In the genomic region with DNA sequence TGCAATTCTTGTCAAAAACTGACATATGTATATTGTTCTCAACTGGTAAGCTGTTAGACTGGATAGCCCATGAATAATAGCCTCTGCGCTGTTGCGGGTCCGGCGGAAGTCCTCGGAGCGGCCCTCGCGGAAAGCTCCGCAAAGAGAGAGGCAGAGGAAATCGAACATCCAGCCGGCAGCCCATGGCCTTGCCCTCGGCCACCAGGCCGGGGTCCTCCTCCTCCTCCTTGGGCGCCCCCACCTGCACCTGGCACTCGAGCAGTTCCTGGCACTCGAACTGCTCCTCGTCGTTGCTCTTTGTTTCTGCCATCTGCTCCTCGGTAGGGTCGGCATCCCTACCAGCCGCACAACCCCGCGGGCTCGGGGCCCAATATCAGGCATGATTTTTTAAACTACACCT, we compare ENCODE assay signal across 17 cellular contexts.
A peak's percentile ranks its signal among the peaks of the same experiment; 100 is the strongest.
DNase-seq lines count a peak whose midpoint lies in the region; ATAC-seq, FAIRE-seq and TF ChIP-seq lines count a peak whose summit lies in the region.
"Had no signal": no experiment of that assay in that cellular context is flagged by ENCODE, and none has a peak within 500 bp of the region (broad histone marks: within the 10 kb centered on the region; RNA-seq: fewer than 3 reads in every experiment).

No MANE protein-coding gene starts in this region.

- no peaks in the 10 kb centered on the region for H4K20me1 ChIP-seq in H9 (ENCODE audit: control insufficient read depth, insufficient read depth, insufficient read length)
- H4K20me1 ChIP-seq: BLaER1 treated with 17β-estradiol and CSF1 and Interleukin-3, amounts not matched to agents 10 nM and 100 nM had no signal

- H3K4me3 Mint-ChIP-seq in H9 (no peak overlapping the region), WTC11 (no peak overlapping the region)
- H3K4me3 Mint-ChIP-seq: CD4-positive, CD25-positive, alpha-beta regulatory T cell had no signal

- no peaks in the 10 kb centered on the region for H3K27me3 Mint-ChIP-seq in H9 (ENCODE audit: low read depth)
- no peaks in the 10 kb centered on the region for H3K27me3 Mint-ChIP-seq in WTC11 (ENCODE audit: low read depth)
- H3K27me3 Mint-ChIP-seq: CD4-positive, CD25-positive, alpha-beta regulatory T cell had no signal

- no peak overlapping the region for H3K14ac ChIP-seq in H9 (ENCODE audit: insufficient read depth, low read length)

- H3K27me3 ChIP-seq in H9 (ENCODE audit: insufficient read depth, low read length), result no peaks in the 10 kb centered on the region
- H3K27me3 ChIP-seq: BLaER1 treated with 17β-estradiol and CSF1 and Interleukin-3, amounts not matched to agents 10 nM and 100 nM had no signal

- H2BK12ac ChIP-seq in H9 (ENCODE audit: insufficient read length, low read depth, low read length), result no peak overlapping the region

- WGBS in H9 (ENCODE audit: extremely low coverage, insufficient read length, low lambda C conversion rate), result no CpG with 5 or more reads among the region's 24 CpGs

- H3K9ac ChIP-seq in H9 (ENCODE audit: extremely low read depth, insufficient read length, low read length) (no peak overlapping the region), kidney (ENCODE audit: low read length in 2 of 2) (no peak overlapping the region)
- H3K9ac ChIP-seq: BLaER1 treated with 17β-estradiol and CSF1 and Interleukin-3, amounts not matched to agents 10 nM and 100 nM had no signal

- H3K36me3 ChIP-seq in kidney (ENCODE audit: control insufficient read depth in 1 of 2, insufficient read depth in 2 of 2, low read length in 2 of 2), result no peaks in the 10 kb centered on the region
- H3K36me3 ChIP-seq: BLaER1 treated with 17β-estradiol and CSF1 and Interleukin-3, amounts not matched to agents 10 nM and 100 nM had no signal

- H3K4me1 ChIP-seq in H9 (ENCODE audit: insufficient read depth, low read length) (no peaks in the 10 kb centered on the region), kidney (ENCODE audit: control insufficient read depth in 1 of 2, insufficient read depth in 1 of 2, low read depth in 1 of 2, low read length in 2 of 2) (no peaks in the 10 kb centered on the region)
- H3K4me1 ChIP-seq: BLaER1 treated with 17β-estradiol and CSF1 and Interleukin-3, amounts not matched to agents 10 nM and 100 nM had no signal

- intact Hi-C loops in kidney (cut with DNase I), result no loop called here

- no peaks in the 10 kb centered on the region for H3K79me1 ChIP-seq in H9 (ENCODE audit: insufficient read depth, low read depth, low read length, poor library complexity, severe bottlenecking)

- no peak overlapping the region for H2BK5ac ChIP-seq in H9 (ENCODE audit: insufficient read length, low read length)

- H3K27ac ChIP-seq in H9 (ENCODE audit: insufficient read length, low read depth, low read length), result no peak overlapping the region
- H3K27ac ChIP-seq in kidney (ENCODE audit: low read depth in 2 of 2, low read length in 2 of 2), result no peak overlapping the region
- H3K27ac ChIP-seq: BLaER1 treated with 17β-estradiol and CSF1 and Interleukin-3, amounts not matched to agents 10 nM and 100 nM had no signal

- H3K4me2 ChIP-seq in H9 (ENCODE audit: insufficient read depth, insufficient read length, low read length), result no peak overlapping the region
- H3K4me2 ChIP-seq: BLaER1 treated with 17β-estradiol and CSF1 and Interleukin-3, amounts not matched to agents 10 nM and 100 nM had no signal

- no peak overlapping the region for H3K56ac ChIP-seq in H9 (ENCODE audit: insufficient read length, low read depth, low read length)

- no peak overlapping the region for H4K5ac ChIP-seq in H9 (ENCODE audit: insufficient read length, low read depth, low read length)

- H3K23me2 ChIP-seq in H9 (ENCODE audit: insufficient read length, low read depth, low read length, poor library complexity, severe bottlenecking), result no peaks in the 10 kb centered on the region

- H3K4me3 ChIP-seq in kidney (ENCODE audit: low read length in 2 of 2), result no peak overlapping the region
- H3K4me3 ChIP-seq: BLaER1 treated with 17β-estradiol and CSF1 and Interleukin-3, amounts not matched to agents 10 nM and 100 nM had no signal

- H3K18ac ChIP-seq in H9 (ENCODE audit: insufficient read length, low read depth, low read length), result no peak overlapping the region

- H3K36me3 Mint-ChIP-seq in H9 (ENCODE audit: insufficient read depth in 1 of 3, low read depth in 3 of 3), result no peaks in the 10 kb centered on the region
- no peaks in the 10 kb centered on the region for H3K36me3 Mint-ChIP-seq in WTC11
- H3K36me3 Mint-ChIP-seq: CD4-positive, CD25-positive, alpha-beta regulatory T cell had no signal

- H3K4me1 Mint-ChIP-seq in H9 (no peaks in the 10 kb centered on the region), WTC11 (no peaks in the 10 kb centered on the region)
- H3K4me1 Mint-ChIP-seq: CD4-positive, CD25-positive, alpha-beta regulatory T cell had no signal

- DNase-seq in Daoy (ENCODE audit: low read depth), result peak; percentile 10
- DNase-seq in H9, result peak; percentile 31
- DNase-seq in WTC11 (ENCODE audit: low spot score), result peak; percentile 14
- peak; percentile 68 for DNase-seq in kidney
- DNase-seq in GM19239 (ENCODE audit: insufficient read length, low spot score), result no peak
- DNase-seq in activated CD4-positive, alpha-beta T cell treated with anti-CD3 and anti-CD28 coated beads, Interleukin-2, amount 50 U/mL, for 1 hour, result no peak
- DNase-seq: ACHN; CD4-positive, CD25-positive, alpha-beta regulatory T cell; DMS79; EL; GOT3; IMR-90; KBM-7 had no signal

- H3K27ac Mint-ChIP-seq in H9, result no peak overlapping the region
- no peak overlapping the region for H3K27ac Mint-ChIP-seq in WTC11
- H3K27ac Mint-ChIP-seq: CD4-positive, CD25-positive, alpha-beta regulatory T cell had no signal

- no peak overlapping the region for H3T11ph ChIP-seq in H9 (ENCODE audit: low read length)

- no peak overlapping the region for H4K8ac ChIP-seq in H9 (replicated peaks; ENCODE audit: insufficient read length, low read depth, low read length)

- H2BK15ac ChIP-seq in H9 (ENCODE audit: low read depth, low read length), result no peak overlapping the region

- H2BK120ac ChIP-seq in H9 (ENCODE audit: low read depth, low read length, poor library complexity, severe bottlenecking), result no peak overlapping the region

- TF ChIP-seq CTCF in H9 (conservative IDR thresholded peaks at IDR 0.05) (no peak), WTC11 (IDR thresholded peaks at IDR 0.05) (no peak), kidney (IDR thresholded peaks at IDR 0.05; ENCODE audit: borderline replicate concordance, extremely low read depth, insufficient read depth) (no peak)

- H2AK5ac ChIP-seq in H9 (ENCODE audit: insufficient read length, low read length), result no peak overlapping the region

- CTCF ChIA-PET in WTC11 (lab: Charles Lee), result no interaction called here

- H3K79me2 ChIP-seq in H9 (ENCODE audit: insufficient read depth, low read length), result no peaks in the 10 kb centered on the region

- H2BK20ac ChIP-seq in H9 (ENCODE audit: low read depth, low read length, poor library complexity, severe bottlenecking), result no peak overlapping the region

- FAIRE-seq in kidney (lab: Jason Lieb, UNC), result no peak
- FAIRE-seq in GM19239 (lab: Jason Lieb, UNC), result no peak
- FAIRE-seq: G401.6, GM12891 had no signal

- no peak overlapping the region for H3K23ac ChIP-seq in H9 (ENCODE audit: insufficient read length, low read depth, low read length)

- H3K9me3 ChIP-seq in H9 (ENCODE audit: control insufficient read depth, low read depth, low read length) (no peaks in the 10 kb centered on the region), kidney (ENCODE audit: control insufficient read depth in 1 of 2, low read length in 2 of 2) (no peaks in the 10 kb centered on the region)
- H3K9me3 ChIP-seq: BLaER1 treated with 17β-estradiol and CSF1 and Interleukin-3, amounts not matched to agents 10 nM and 100 nM had no signal

- no peak overlapping the region for H2AFZ ChIP-seq in H9 (ENCODE audit: low read length)

- peak; percentile 65 for ATAC-seq in WTC11
- no peak for ATAC-seq in HG02981 (IDR thresholded peaks at IDR 0.05; ENCODE audit: unreplicated experiment)

- POLR2A ChIA-PET in WTC11 (lab: Charles Lee), result no interaction called here

- no peak overlapping the region for H3K4ac ChIP-seq in H9 (ENCODE audit: low read depth, low read length)

- no peak overlapping the region for H4K91ac ChIP-seq in H9 (ENCODE audit: insufficient read length, low read depth, low read length)

- no peaks in the 10 kb centered on the region for H3K9me3 Mint-ChIP-seq in H9
- no peaks in the 10 kb centered on the region for H3K9me3 Mint-ChIP-seq in WTC11

TF ChIP-seq in WTC11, 78 proteins besides CTCF, POLR2A, EP300 and RAD21:
- TF ChIP-seq NFE2L1 (CRISPR knock-in tag; IDR thresholded peaks at IDR 0.05) (no peak), CREM (CRISPR knock-in tag; IDR thresholded peaks at IDR 0.05) (no peak), SMAD4 (CRISPR knock-in tag; IDR thresholded peaks at IDR 0.05) (no peak)
- TF ChIP-seq, protein P1, sequence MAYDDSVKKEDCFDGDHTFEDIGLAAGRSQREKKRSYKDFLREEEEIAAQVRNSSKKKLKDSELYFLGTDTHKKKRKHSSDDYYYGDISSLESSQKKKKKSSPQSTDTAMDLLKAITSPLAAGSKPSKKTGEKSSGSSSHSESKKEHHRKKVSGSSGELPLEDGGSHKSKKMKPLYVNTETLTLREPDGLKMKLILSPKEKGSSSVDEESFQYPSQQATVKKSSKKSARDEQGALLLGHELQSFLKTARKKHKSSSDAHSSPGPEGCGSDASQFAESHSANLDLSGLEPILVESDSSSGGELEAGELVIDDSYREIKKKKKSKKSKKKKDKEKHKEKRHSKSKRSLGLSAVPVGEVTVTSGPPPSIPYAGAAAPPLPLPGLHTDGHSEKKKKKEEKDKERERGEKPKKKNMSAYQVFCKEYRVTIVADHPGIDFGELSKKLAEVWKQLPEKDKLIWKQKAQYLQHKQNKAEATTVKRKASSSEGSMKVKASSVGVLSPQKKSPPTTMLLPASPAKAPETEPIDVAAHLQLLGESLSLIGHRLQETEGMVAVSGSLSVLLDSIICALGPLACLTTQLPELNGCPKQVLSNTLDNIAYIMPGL (CRISPR knock-in tag; IDR thresholded peaks at IDR 0.05), result no peak

Comparison
In these comparisons a context has a peak if more than half of its experiments do, and no peak if none do; other contexts are left out.
1. DNase-seq: peak in Daoy (single experiment), H9 (single experiment), WTC11 (single experiment) and kidney (single experiment); none in GM19239 (single experiment) and activated CD4-positive, alpha-beta T cell treated with anti-CD3 and anti-CD28 coated beads, Interleukin-2, amount 50 U/mL, for 1 hour (single experiment).